In genomic region chr13:35468195-35468594, GRCh38 we compare ENCODE assay signal across 17 cellular contexts. TPM values are rescaled to one million over a fixed set of nuclear protein-coding genes. Genes with fewer than 3 reads are reported as not detected.
DNase-seq lines count a peak whose midpoint lies in the region; ATAC-seq and TF ChIP-seq lines count a peak whose summit lies in the region.
"Had no signal": no experiment of that assay in that cellular context is flagged by ENCODE, and none has a peak within 500 bp of the region (broad histone marks: within the 10 kb centered on the region; RNA-seq: fewer than 3 reads in every experiment).

No MANE protein-coding gene starts in this region.

- peaks cover 23% of the 10 kb centered on the region for H3K27me3 Mint-ChIP-seq in osteocyte (ENCODE audit: unreplicated experiment)

- H3K36me3 ChIP-seq in adipocyte (ENCODE audit: control insufficient read depth, insufficient read depth, low read length, severe bottlenecking), result no peaks in the 10 kb centered on the region

- peaks cover 15% of the 10 kb centered on the region for H3K4me1 ChIP-seq in adipocyte (ENCODE audit: control insufficient read depth, insufficient read depth, low read length)

- H3K36me3 Mint-ChIP-seq in osteocyte (ENCODE audit: unreplicated experiment), result peaks cover 10% of the 10 kb centered on the region
- H3K36me3 Mint-ChIP-seq: CD4-positive, alpha-beta memory T cell had no signal

- H3K9me3 ChIP-seq in adipocyte (ENCODE audit: control insufficient read depth, low read length), result no peaks in the 10 kb centered on the region
- H3K9me3 ChIP-seq: BE2C had no signal

- ATAC-seq in GM21447 (IDR thresholded peaks at IDR 0.05; ENCODE audit: unreplicated experiment), result no peak
- ATAC-seq: HepG2 had no signal

- H3K4me1 Mint-ChIP-seq in osteocyte (ENCODE audit: unreplicated experiment), result peaks cover 14% of the 10 kb centered on the region

- no peak for TF ChIP-seq CTCF in osteocyte (IDR thresholded peaks at IDR 0.05)

- DNase-seq in ELR (ENCODE audit: low read depth) (peak; percentile 51), adipocyte (ENCODE audit: low read depth) (peak; percentile 56), fibroblast of peridontal ligament (ENCODE audit: extremely low read depth) (peak; percentile 48), osteocyte (ENCODE audit: extremely low spot score, unreplicated experiment) (no peak), NCI-H524 (lab: John Stamatoyannopoulos, UW) (no peak), islet precursor cell (no peak)
- no peak for DNase-seq in activated effector memory CD4-positive, alpha-beta T cell treated with Interleukin-2 at 50 U/mL for 16 hours
- DNase-seq: BE2C; CD4-positive, alpha-beta memory T cell; DMS79 treated with DMSO at 0.1 percent for 48 hours; NCI-H1092; NCI-H1694; PC-9 had no signal

- no peak overlapping the region for H3K4me3 Mint-ChIP-seq in osteocyte (ENCODE audit: unreplicated experiment)
- H3K4me3 Mint-ChIP-seq: CD4-positive, alpha-beta memory T cell had no signal

- peak overlapping the region; percentile 74 for H3K27ac Mint-ChIP-seq in osteocyte (ENCODE audit: unreplicated experiment)
- H3K27ac Mint-ChIP-seq: CD4-positive, alpha-beta memory T cell had no signal

- H3K4me3 ChIP-seq in adipocyte (ENCODE audit: low read length), result no peak overlapping the region
- H3K4me3 ChIP-seq: PC-9 had no signal

- H3K9me3 Mint-ChIP-seq in osteocyte (ENCODE audit: unreplicated experiment), result no peaks in the 10 kb centered on the region

- H3K27me3 ChIP-seq in adipocyte (replicated peaks; ENCODE audit: control insufficient read depth, insufficient read depth, low read length), result no peaks in the 10 kb centered on the region
- H3K27me3 ChIP-seq: BE2C had no signal

- H3K9ac ChIP-seq in adipocyte (ENCODE audit: low read length), result no peak overlapping the region
- H3K9ac ChIP-seq: KMS-11 had no signal

RNA-seq across cellular contexts. Expression of gene MAB21L1, which starts 8.3 kb away (rescaled TPM):
- total RNA-seq in osteocyte, result 9.0 TPM in 2 replicates
- total RNA-seq: CD4-positive, alpha-beta memory T cell; HepG2; MCF 10A; PC-9 had no signal

Comparison
In these comparisons a context has a peak if more than half of its experiments do, and no peak if none do; other contexts are left out.
1. DNase-seq: peak in ELR (single experiment), adipocyte (single experiment) and fibroblast of peridontal ligament (single experiment); none in osteocyte (single experiment), activated effector memory CD4-positive, alpha-beta T cell treated with Interleukin-2 at 50 U/mL for 16 hours (single experiment), NCI-H524 (0 of 2) and islet precursor cell (single experiment).